In the genomic region with DNA sequence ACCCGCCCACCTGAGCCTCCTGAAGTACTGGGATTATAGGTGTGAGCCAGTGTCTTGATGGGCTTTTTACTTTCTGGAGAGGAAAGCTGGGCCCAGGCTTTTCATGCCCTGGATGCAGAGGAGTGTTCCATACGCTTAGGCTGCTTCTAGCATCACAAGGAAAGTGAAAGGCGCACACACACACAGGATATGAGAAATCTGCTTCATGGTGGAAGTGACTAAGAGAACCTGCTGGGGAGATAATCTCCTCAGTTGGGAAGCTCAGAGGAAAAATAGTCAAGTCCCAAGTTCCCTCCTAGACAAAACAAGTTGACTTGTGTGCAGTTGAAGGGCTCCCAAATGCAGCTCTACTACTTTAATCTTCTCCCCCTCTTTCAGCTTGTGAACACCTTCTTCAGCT, we compare ENCODE assay signal across 12 cellular contexts. TPM values are rescaled to one million over a fixed set of nuclear protein-coding genes. Genes with fewer than 3 reads are reported as not detected.
A peak's percentile ranks its signal among the peaks of the same experiment; 100 is the strongest.
DNase-seq lines count a peak whose midpoint lies in the region; TF ChIP-seq lines count a peak whose summit lies in the region.
"Had no signal": no experiment of that assay in that cellular context is flagged by ENCODE, and none has a peak within 500 bp of the region (broad histone marks: within the 10 kb centered on the region; RNA-seq: fewer than 3 reads in every experiment).

No MANE protein-coding gene starts in this region.

- peak overlapping the region; percentile 97 for H3K4me3 Mint-ChIP-seq in activated T-helper 1 cell treated with anti-CD3 and anti-CD28 coated beads, Interleukin-12 subunit alpha, Interleukin-12 subunit beta, Interleukin-2, Interleukin-4 antibody, amounts not matched to agents 30 ng/mL and 10 ng/mL and 1 ng/mL, durations not matched to agents 14 hours and 24 hours and 36 hours

- H3K9me3 Mint-ChIP-seq in activated T-helper 1 cell treated with anti-CD3 and anti-CD28 coated beads, Interleukin-12 subunit alpha, Interleukin-12 subunit beta, Interleukin-2, Interleukin-4 antibody, amounts not matched to agents 30 ng/mL and 10 ng/mL and 1 ng/mL, durations not matched to agents 14 hours and 24 hours and 36 hours: no peaks in the 10 kb centered on the region

- DNase-seq in GM23248 (peak; percentile 46), lung microvascular endothelial cell (ENCODE audit: low read depth in 2 of 2) (peak; percentile 9 to 93), RPMI8226 (no peak), uterus (no peak), SW480 (ENCODE audit: low spot score) (no peak), UCSD-AML1 (lab: John Stamatoyannopoulos, UW; ENCODE audit: unreplicated experiment) (no peak)
- no peak for DNase-seq in activated T-helper 1 cell treated with anti-CD3 and anti-CD28 coated beads, Interleukin-12 subunit alpha, Interleukin-12 subunit beta, Interleukin-2, Interleukin-4 antibody, amounts not matched to agents 30 ng/mL and 10 ng/mL and 1 ng/mL, durations not matched to agents 14 hours and 24 hours and 36 hours (ENCODE audit: low spot score)
- DNase-seq: amniotic stem cell, DMS 273 treated with DMSO at 0.1 percent for 48 hours, NCI-H187 had no signal

- H3F3A ChIP-seq in GM23248 (ENCODE audit: insufficient read depth): no peaks in the 10 kb centered on the region

- H3K36me3 Mint-ChIP-seq in activated T-helper 1 cell treated with anti-CD3 and anti-CD28 coated beads, Interleukin-12 subunit alpha, Interleukin-12 subunit beta, Interleukin-2, Interleukin-4 antibody, amounts not matched to agents 30 ng/mL and 10 ng/mL and 1 ng/mL, durations not matched to agents 14 hours and 24 hours and 36 hours (ENCODE audit: low read depth): peaks cover 35% of the 10 kb centered on the region

- H3K27ac ChIP-seq in BLaER1 treated with 17β-estradiol and CSF1 and Interleukin-3, amounts not matched to agents 10 nM and 100 nM: no peak overlapping the region
- H3K27ac ChIP-seq in GM23248 (no peak overlapping the region), uterus (no peak overlapping the region)

- H3K4me2 ChIP-seq in BLaER1 treated with 17β-estradiol and CSF1 and Interleukin-3, amounts not matched to agents 10 nM and 100 nM: peak overlapping the region; percentile 84 to 98 (median 93); a peak in 19 of 22 replicates
- no peak overlapping the region for H3K4me2 ChIP-seq in GM23248 (ENCODE audit: unreplicated experiment)

- in situ Hi-C loops in GM23248 (cut with MboI): no loop called here

- peaks cover 8 to 65% (median 56%) of the 10 kb centered on the region in 11 experiments; a peak in 19 of 22 replicates for H4K20me1 ChIP-seq in BLaER1 treated with 17β-estradiol and CSF1 and Interleukin-3, amounts not matched to agents 10 nM and 100 nM
- H4K20me1 ChIP-seq in GM23248 (ENCODE audit: insufficient read depth): no peaks in the 10 kb centered on the region

- intact Hi-C loops in activated T-helper 1 cell treated with anti-CD3 and anti-CD28 coated beads, Interleukin-12 subunit alpha, Interleukin-12 subunit beta, Interleukin-2, Interleukin-4 antibody, amounts not matched to agents 30 ng/mL and 10 ng/mL and 1 ng/mL, durations not matched to agents 14 hours and 24 hours and 36 hours (cut with micrococcal nuclease): loop anchor here (5.0 kb wide), 1 partner anchor 679 kb away; a partner anchor contains a TSS
- intact Hi-C loops in uterus (cut with DNase I; ENCODE audit: low total_unique reads): no loop called here

- WGBS in GM23248 (ENCODE audit: low coverage in 1 of 2, low lambda C conversion rate in 2 of 2, missing lambda C conversion rate in 2 of 2), 2 experiments: 87 to 90% methylated on average over 3 of the region's 3 CpGs

- H3K9me2 ChIP-seq in GM23248 (ENCODE audit: insufficient read depth): no peaks in the 10 kb centered on the region

- no peak for TF ChIP-seq POLR2A in uterus (IDR thresholded peaks at IDR 0.05)

- H3K27ac Mint-ChIP-seq in activated T-helper 1 cell treated with anti-CD3 and anti-CD28 coated beads, Interleukin-12 subunit alpha, Interleukin-12 subunit beta, Interleukin-2, Interleukin-4 antibody, amounts not matched to agents 30 ng/mL and 10 ng/mL and 1 ng/mL, durations not matched to agents 14 hours and 24 hours and 36 hours: peak overlapping the region; percentile 96

- peaks cover 20 to 27% (median 24%) of the 10 kb centered on the region in 10 experiments for H3K4me1 ChIP-seq in BLaER1 treated with 17β-estradiol and CSF1 and Interleukin-3, amounts not matched to agents 10 nM and 100 nM
- H3K4me1 ChIP-seq in GM23248 (ENCODE audit: insufficient read depth): peaks cover 15% of the 10 kb centered on the region; the same call in 1 of the 2 replicates
- no peaks in the 10 kb centered on the region for H3K4me1 ChIP-seq in uterus

- peaks cover 51 to 64% (median 59%) of the 10 kb centered on the region in 11 experiments for H3K36me3 ChIP-seq in BLaER1 treated with 17β-estradiol and CSF1 and Interleukin-3, amounts not matched to agents 10 nM and 100 nM
- H3K36me3 ChIP-seq in GM23248 (ENCODE audit: low read depth): peaks cover 30% of the 10 kb centered on the region
- H3K36me3 ChIP-seq in uterus: no peaks in the 10 kb centered on the region

- H3K9me3 ChIP-seq in BLaER1 treated with 17β-estradiol and CSF1 and Interleukin-3, amounts not matched to agents 10 nM and 100 nM (replicated peaks in 1 of 11): no peaks in the 10 kb centered on the region
- H3K9me3 ChIP-seq in GM23248 (ENCODE audit: low read depth) (no peaks in the 10 kb centered on the region), uterus (no peaks in the 10 kb centered on the region)

- H3K27me3 Mint-ChIP-seq in activated T-helper 1 cell treated with anti-CD3 and anti-CD28 coated beads, Interleukin-12 subunit alpha, Interleukin-12 subunit beta, Interleukin-2, Interleukin-4 antibody, amounts not matched to agents 30 ng/mL and 10 ng/mL and 1 ng/mL, durations not matched to agents 14 hours and 24 hours and 36 hours (ENCODE audit: insufficient read depth): peaks cover 2% of the 10 kb centered on the region

- H3K27me3 ChIP-seq in BLaER1 treated with 17β-estradiol and CSF1 and Interleukin-3, amounts not matched to agents 10 nM and 100 nM: no peaks in the 10 kb centered on the region
- H3K27me3 ChIP-seq in GM23248 (replicated peaks; ENCODE audit: insufficient read depth): no peaks in the 10 kb centered on the region
- H3K27me3 ChIP-seq in uterus: no peaks in the 10 kb centered on the region

- H3K4me1 Mint-ChIP-seq in activated T-helper 1 cell treated with anti-CD3 and anti-CD28 coated beads, Interleukin-12 subunit alpha, Interleukin-12 subunit beta, Interleukin-2, Interleukin-4 antibody, amounts not matched to agents 30 ng/mL and 10 ng/mL and 1 ng/mL, durations not matched to agents 14 hours and 24 hours and 36 hours (ENCODE audit: low read depth): peaks cover 31% of the 10 kb centered on the region

- H3K9ac ChIP-seq in BLaER1 treated with 17β-estradiol and CSF1 and Interleukin-3, amounts not matched to agents 10 nM and 100 nM: peak overlapping the region in 1 of 11 experiments; percentile 16; a peak in 3 of 22 replicates
- no peak overlapping the region for H3K9ac ChIP-seq in GM23248

- H3K4me3 ChIP-seq in BLaER1 treated with 17β-estradiol and CSF1 and Interleukin-3, amounts not matched to agents 10 nM and 100 nM: 0 out of 20 replicates have a peak overlapping the region, but pooled peaks of 1 of the 10 experiments have one; percentile 90
- no peak overlapping the region; the same call in 1 of the 2 replicates for H3K4me3 ChIP-seq in GM23248
- no peak overlapping the region for H3K4me3 ChIP-seq in uterus

- H3K79me2 ChIP-seq in GM23248 (ENCODE audit: insufficient read depth): peaks cover 67% of the 10 kb centered on the region

- H2AFZ ChIP-seq in GM23248: no peak overlapping the region

- TF ChIP-seq CTCF in uterus (IDR thresholded peaks at IDR 0.05): no peak

RNA-seq across cellular contexts. Expression of a gene that starts 2.2 kb away (rescaled TPM):
- total RNA-seq in GM23248 (2014; rRNA removed; shearing (Covaris generic)): 34.9 and 50.0 TPM in 2 replicates
- 117 and 118 TPM in 2 replicates for polyA plus RNA-seq in GM23248 (2016; fragmentation: Nextera tagmentation; extraction: Ambion mirVana)
- total RNA-seq in activated T-helper 1 cell treated with anti-CD3 and anti-CD28 coated beads, Interleukin-12 subunit alpha, Interleukin-12 subunit beta, Interleukin-2, Interleukin-4 antibody, amounts not matched to agents 30 ng/mL and 10 ng/mL and 1 ng/mL, durations not matched to agents 14 hours and 24 hours and 36 hours: 151 and 152 TPM in 2 replicates
- 17.4 and 18.5 TPM in 2 replicates for total RNA-seq in lung microvascular endothelial cell
- 100 to 1,000 TPM in 1 of 4 donors, 10 to 100 TPM in 3; 20.6 to 133 (median 41.0) TPM for total RNA-seq in uterus

RNA-seq across cellular contexts. Expression of a gene that starts 9.9 kb away (rescaled TPM):
- not detected in 2 replicates for total RNA-seq in GM23248 (2014; rRNA removed; shearing (Covaris generic))
- polyA plus RNA-seq in GM23248 (2016; fragmentation: Nextera tagmentation; extraction: Ambion mirVana): not detected in 2 replicates
- total RNA-seq in activated T-helper 1 cell treated with anti-CD3 and anti-CD28 coated beads, Interleukin-12 subunit alpha, Interleukin-12 subunit beta, Interleukin-2, Interleukin-4 antibody, amounts not matched to agents 30 ng/mL and 10 ng/mL and 1 ng/mL, durations not matched to agents 14 hours and 24 hours and 36 hours: not detected in 2 replicates
- total RNA-seq in lung microvascular endothelial cell (not detected in 2 replicates), uterus (not detected)
- polyA plus RNA-seq: neural cell had no signal

RNA-seq across cellular contexts. Expression of a gene that starts 23.4 kb away (rescaled TPM):
- total RNA-seq in GM23248 (2014; rRNA removed; shearing (Covaris generic)): 6.3 and 6.8 TPM in 2 replicates
- polyA plus RNA-seq in GM23248 (2016; fragmentation: Nextera tagmentation; extraction: Ambion mirVana): 9.3 and 10.8 TPM in 2 replicates
- 15.6 and 15.7 TPM in 2 replicates for total RNA-seq in activated T-helper 1 cell treated with anti-CD3 and anti-CD28 coated beads, Interleukin-12 subunit alpha, Interleukin-12 subunit beta, Interleukin-2, Interleukin-4 antibody, amounts not matched to agents 30 ng/mL and 10 ng/mL and 1 ng/mL, durations not matched to agents 14 hours and 24 hours and 36 hours
- total RNA-seq in lung microvascular endothelial cell (7.6 and 10.3 TPM in 2 replicates), uterus (10 to 100 TPM in 2 of 4 donors, 1 to 10 TPM in 2; 1.3 to 15.9 (median 7.0) TPM)

RNA-seq across cellular contexts. Expression of a gene that starts 33.6 kb away (rescaled TPM):
- total RNA-seq in GM23248 (2014; rRNA removed; shearing (Covaris generic)): 11.9 and 12.1 TPM in 2 replicates
- 26.3 and 27.9 TPM in 2 replicates for polyA plus RNA-seq in GM23248 (2016; fragmentation: Nextera tagmentation; extraction: Ambion mirVana)
- 46.4 and 51.9 TPM in 2 replicates for total RNA-seq in activated T-helper 1 cell treated with anti-CD3 and anti-CD28 coated beads, Interleukin-12 subunit alpha, Interleukin-12 subunit beta, Interleukin-2, Interleukin-4 antibody, amounts not matched to agents 30 ng/mL and 10 ng/mL and 1 ng/mL, durations not matched to agents 14 hours and 24 hours and 36 hours
- total RNA-seq in lung microvascular endothelial cell (6.8 and 8.3 TPM in 2 replicates), uterus (10 to 100 TPM in 3 of 4 donors, 1 to 10 TPM in 1; 3.5 to 21.7 (median 11.4) TPM)

RNA-seq across cellular contexts. Expression of a gene that starts 36.6 kb away (rescaled TPM):
- total RNA-seq in GM23248 (2014; rRNA removed; shearing (Covaris generic)): not detected in 2 replicates
- polyA plus RNA-seq in GM23248 (2016; fragmentation: Nextera tagmentation; extraction: Ambion mirVana): not detected in 2 replicates
- not detected in 2 replicates for total RNA-seq in activated T-helper 1 cell treated with anti-CD3 and anti-CD28 coated beads, Interleukin-12 subunit alpha, Interleukin-12 subunit beta, Interleukin-2, Interleukin-4 antibody, amounts not matched to agents 30 ng/mL and 10 ng/mL and 1 ng/mL, durations not matched to agents 14 hours and 24 hours and 36 hours
- total RNA-seq in lung microvascular endothelial cell: not detected in 2 replicates
- total RNA-seq in uterus: 1 to 10 TPM in 1 of 4 donors, not detected in 3; 1.9 TPM
- polyA plus RNA-seq: neural cell had no signal

Comparison
In these comparisons a context has a peak if more than half of its experiments do, and no peak if none do; other contexts are left out.
1. DNase-seq: peak in GM23248 (single experiment) and lung microvascular endothelial cell (2 of 2); none in activated T-helper 1 cell treated with anti-CD3 and anti-CD28 coated beads, Interleukin-12 subunit alpha, Interleukin-12 subunit beta, Interleukin-2, Interleukin-4 antibody, amounts not matched to agents 30 ng/mL and 10 ng/mL and 1 ng/mL, durations not matched to agents 14 hours and 24 hours and 36 hours (single experiment), RPMI8226 (single experiment), uterus (0 of 2), SW480 (single experiment) and UCSD-AML1 (single experiment).